Comparison of ENCODE assay signal across 8 cellular contexts in the genomic region with DNA sequence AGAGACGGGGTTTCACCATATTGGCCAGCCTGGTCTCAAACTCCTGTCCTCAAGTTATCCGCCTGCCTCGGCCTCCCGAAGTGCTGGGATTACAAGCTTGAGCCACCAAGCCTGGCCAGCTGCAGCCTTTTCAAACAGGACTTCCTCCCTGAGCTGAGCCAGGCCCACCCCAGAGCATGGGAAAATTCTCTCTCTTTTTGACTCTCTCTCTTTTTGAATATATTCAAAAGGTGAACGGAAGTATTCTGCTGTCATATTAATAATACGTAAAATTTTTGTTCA. TPM values are rescaled to one million over a fixed set of nuclear protein-coding genes. Genes with fewer than 3 reads are reported as not detected.
DNase-seq lines count a peak whose midpoint lies in the region; ATAC-seq and TF ChIP-seq lines count a peak whose summit lies in the region.
"Had no signal": no experiment of that assay in that cellular context is flagged by ENCODE, and none has a peak within 500 bp of the region (broad histone marks: within the 10 kb centered on the region; RNA-seq: fewer than 3 reads in every experiment).

No MANE protein-coding gene starts in this region.

- no peaks in the 10 kb centered on the region for H3F3A ChIP-seq in smooth muscle cell (ENCODE audit: low read depth)

- H3K27ac ChIP-seq in HUES48 (ENCODE audit: low read depth, low read length) (no peak overlapping the region), smooth muscle cell (ENCODE audit: low read depth) (no peak overlapping the region)

- H3K79me2 ChIP-seq in smooth muscle cell (ENCODE audit: low read depth): peaks cover 39% of the 10 kb centered on the region

- intact Hi-C loops in activated CD8-positive, alpha-beta T cell treated with anti-CD3 and anti-CD28 coated beads for 36 hours (cut with micrococcal nuclease): no loop called here
- intact Hi-C loops in left ventricle myocardium superior (cut with micrococcal nuclease): no loop called here

- WGBS in smooth muscle cell (ENCODE audit: low lambda C conversion rate): 80% methylated on average over 6 of the region's 6 CpGs

- CTCF ChIA-PET in activated CD8-positive, alpha-beta T cell treated with anti-CD3 and anti-CD28 coated beads for 36 hours (lab: Charles Lee): interaction anchor here (0.8 to 1.2 kb wide), 3 partner anchors 43 to 50 kb away, joined by 3 to 4 read pairs (median 3); a partner anchor contains a TSS

- H3K27me3 ChIP-seq in HUES48 (ENCODE audit: control insufficient read depth, insufficient read depth, low read length): no peaks in the 10 kb centered on the region
- H3K27me3 ChIP-seq in smooth muscle cell (ENCODE audit: low read depth): no peaks in the 10 kb centered on the region

- no peaks in the 10 kb centered on the region for H3K27me3 Mint-ChIP-seq in activated CD8-positive, alpha-beta T cell treated with anti-CD3 and anti-CD28 coated beads for 36 hours

- peaks cover 48% of the 10 kb centered on the region for H3K36me3 Mint-ChIP-seq in activated CD8-positive, alpha-beta T cell treated with anti-CD3 and anti-CD28 coated beads for 36 hours (ENCODE audit: low read depth)

- H3K4me3 ChIP-seq in HUES48 (ENCODE audit: low read depth, low read length) (peak overlapping the region; percentile 96), smooth muscle cell (peak overlapping the region; percentile 81)
- H3K4me3 ChIP-seq: K562 had no signal

- H3K9me3 ChIP-seq in HUES48 (ENCODE audit: control insufficient read depth, insufficient read depth, low read length): peaks cover 14% of the 10 kb centered on the region
- no peaks in the 10 kb centered on the region for H3K9me3 ChIP-seq in smooth muscle cell (replicated peaks; ENCODE audit: low read depth)

- H3K36me3 ChIP-seq in HUES48 (ENCODE audit: control insufficient read depth, insufficient read depth, low read length) (no peaks in the 10 kb centered on the region; the same call in 1 of the 2 replicates), smooth muscle cell (ENCODE audit: low read depth) (no peaks in the 10 kb centered on the region)

- peaks cover 34% of the 10 kb centered on the region for H3K9me3 Mint-ChIP-seq in activated CD8-positive, alpha-beta T cell treated with anti-CD3 and anti-CD28 coated beads for 36 hours

- peak overlapping the region; percentile 83 for H3K4me2 ChIP-seq in smooth muscle cell

- H3K27ac Mint-ChIP-seq in activated CD8-positive, alpha-beta T cell treated with anti-CD3 and anti-CD28 coated beads for 36 hours: peak overlapping the region; percentile 99

- POLR2A ChIA-PET in activated CD8-positive, alpha-beta T cell treated with anti-CD3 and anti-CD28 coated beads for 36 hours (lab: Charles Lee): interaction anchor here (0.8 to 3.0 kb wide), 14 partner anchors 8 to 160 kb away, joined by 3 to 30 read pairs (median 10); a partner anchor contains a TSS

- peak overlapping the region; percentile 61 for H2AFZ ChIP-seq in smooth muscle cell (ENCODE audit: low read depth)

- H3K4me1 ChIP-seq in HUES48 (ENCODE audit: control insufficient read depth, insufficient read depth, low read length) (no peaks in the 10 kb centered on the region), smooth muscle cell (ENCODE audit: low read depth) (no peaks in the 10 kb centered on the region)

- TF ChIP-seq CTCF in activated CD8-positive, alpha-beta T cell treated with anti-CD3 and anti-CD28 coated beads for 36 hours (IDR thresholded peaks at IDR 0.05): no peak
- no peak for TF ChIP-seq CTCF in smooth muscle cell (IDR thresholded peaks at IDR 0.05; ENCODE audit: borderline replicate concordance, insufficient read depth, poor library complexity, severe bottlenecking)

- peak; percentile 32 for DNase-seq in activated CD8-positive, alpha-beta T cell treated with anti-CD3 and anti-CD28 coated beads for 36 hours
- DNase-seq in left ventricle myocardium superior (no peak), smooth muscle cell (lab: John Stamatoyannopoulos, UW; ENCODE audit: unreplicated experiment) (no peak), pons (ENCODE audit: low spot score) (no peak), superior temporal gyrus (ENCODE audit: extremely low spot score) (no peak), HuH-7 (ENCODE audit: low spot score) (no peak)

- H4K20me1 ChIP-seq in smooth muscle cell (ENCODE audit: low read depth): peaks cover 8% of the 10 kb centered on the region

- no peak for ATAC-seq in activated CD8-positive, alpha-beta T cell treated with anti-CD3 and anti-CD28 coated beads for 36 hours
- peak; percentile 25 for ATAC-seq in left ventricle myocardium superior
- ATAC-seq: K562 had no signal

- H3K4me3 Mint-ChIP-seq in activated CD8-positive, alpha-beta T cell treated with anti-CD3 and anti-CD28 coated beads for 36 hours: peak overlapping the region; percentile 98

- no peak overlapping the region for H3K9ac ChIP-seq in HUES48 (ENCODE audit: low read depth, low read length)
- no peak overlapping the region for H3K9ac ChIP-seq in smooth muscle cell (ENCODE audit: low read depth)

- H3K4me1 Mint-ChIP-seq in activated CD8-positive, alpha-beta T cell treated with anti-CD3 and anti-CD28 coated beads for 36 hours (ENCODE audit: low read depth): peaks cover 44% of the 10 kb centered on the region

RNA-seq across cellular contexts. Expression of a gene that starts 0.5 kb away (rescaled TPM):
- 10 to 100 TPM; 45.5 to 48.7 TPM for total RNA-seq in activated CD8-positive, alpha-beta T cell treated with anti-CD3 and anti-CD28 coated beads for 36 hours
- total RNA-seq in left ventricle myocardium superior (9.7 TPM), smooth muscle cell (27.7 and 41.9 TPM in 2 replicates)
- 6.7 and 10.6 TPM in 2 replicates for polyA plus RNA-seq in smooth muscle cell

RNA-seq across cellular contexts. Expression of a gene that starts 43.6 kb away (rescaled TPM):
- total RNA-seq in activated CD8-positive, alpha-beta T cell treated with anti-CD3 and anti-CD28 coated beads for 36 hours: 10 to 100 TPM; 10.8 to 13.5 TPM
- total RNA-seq in left ventricle myocardium superior (9.6 TPM), smooth muscle cell (11.7 and 17.1 TPM in 2 replicates)
- polyA plus RNA-seq in smooth muscle cell: 3.2 and 7.9 TPM in 2 replicates
